Comparison of ENCODE assay signal across 1 cellular context in the genomic region with DNA sequence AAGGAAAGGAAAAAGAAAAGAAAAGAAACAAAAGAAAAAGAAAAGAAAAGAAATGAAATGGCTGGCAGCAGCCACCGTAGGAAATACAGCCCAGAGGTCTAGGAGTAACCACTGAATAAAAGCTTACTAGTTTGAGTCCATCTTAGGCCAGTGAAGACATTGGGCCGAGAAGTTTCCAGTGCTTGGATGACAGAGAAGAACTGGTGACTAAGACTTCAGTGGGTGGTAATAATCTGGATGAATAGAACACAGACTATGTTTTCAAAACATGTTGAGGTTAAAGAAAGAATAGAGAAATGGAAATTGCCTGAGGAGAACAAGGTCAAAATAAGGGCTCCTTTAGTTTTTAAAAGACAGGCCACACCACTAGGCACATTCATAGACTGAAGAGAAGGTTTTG.
TF ChIP-seq lines count a peak whose summit lies in the region.

No MANE protein-coding gene starts in this region.

TF ChIP-seq in HEK293, 187 proteins besides CTCF, POLR2A, EP300 and RAD21:
- no peak for TF ChIP-seq HOXC10 (CRISPR knock-in tag; IDR thresholded peaks at IDR 0.05)
- no peak for TF ChIP-seq ZNF621 (tag by site-specific recombination; IDR thresholded peaks at IDR 0.05)
- no peak for TF ChIP-seq ZNF274 (IDR thresholded peaks at IDR 0.05; ENCODE audit: low read length)
- TF ChIP-seq ZNF274 (tag by site-specific recombination; IDR thresholded peaks at IDR 0.05; ENCODE audit: borderline replicate concordance), result no peak
- TF ChIP-seq ZNF146 (tag by site-specific recombination; IDR thresholded peaks at IDR 0.05), result no peak
- no peak for TF ChIP-seq ZNF433 (tag by site-specific recombination; IDR thresholded peaks at IDR 0.05; ENCODE audit: low read depth)
- peak; percentile 82; the same call in 1 of the 2 replicates for TF ChIP-seq PRDM1 (tag by site-specific recombination; IDR thresholded peaks at IDR 0.05)
- no peak for TF ChIP-seq TCF7L2 (IDR thresholded peaks at IDR 0.05; ENCODE audit: borderline replicate concordance, low read depth, low read length)
- no peak for TF ChIP-seq ZNF623 (tag by site-specific recombination; IDR thresholded peaks at IDR 0.05)
